In the genomic region with DNA sequence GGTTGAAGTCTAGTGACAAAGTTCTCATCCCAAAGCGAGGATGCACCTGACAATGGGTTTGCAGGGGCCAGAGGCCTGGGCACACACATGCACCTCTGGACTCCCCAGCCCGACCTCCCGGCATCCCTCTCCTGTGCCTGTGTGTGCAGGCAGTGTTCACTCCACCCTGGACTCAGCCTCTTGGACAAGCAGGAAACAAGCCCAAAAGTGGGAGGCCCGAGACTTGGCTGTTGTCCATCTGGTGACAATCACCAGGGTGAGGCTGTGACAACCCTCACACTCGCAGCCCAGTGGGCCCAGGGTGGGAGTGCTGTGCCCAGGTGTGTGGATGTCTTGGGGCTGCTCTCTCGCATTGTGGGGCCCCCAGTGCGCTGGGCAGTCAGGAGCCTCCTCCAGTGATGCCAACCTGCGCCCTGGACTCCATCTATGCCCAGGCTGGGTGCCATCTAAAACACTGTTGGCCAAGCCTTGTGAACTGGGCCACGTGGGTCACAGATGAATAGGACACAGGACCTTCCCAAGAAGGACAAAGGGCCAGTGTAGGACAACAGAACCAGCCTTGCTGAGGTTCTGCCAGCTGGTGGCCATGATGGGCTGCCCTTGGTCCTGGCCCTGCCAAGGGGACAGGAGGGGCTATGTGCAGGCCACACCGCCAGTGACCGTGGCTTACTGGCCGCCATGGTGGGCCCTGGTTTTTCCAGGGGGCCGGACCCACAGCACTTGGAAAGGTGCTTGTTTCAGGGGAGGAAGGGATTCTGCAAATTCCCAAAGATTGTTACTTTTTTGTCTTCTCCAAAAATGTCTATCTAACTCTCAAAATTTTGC, we compare ENCODE assay signal across 19 cellular contexts.
"Had no signal": no experiment of that assay in that cellular context is flagged by ENCODE, and none has a peak within 500 bp of the region (broad histone marks: within the 10 kb centered on the region; RNA-seq: fewer than 3 reads in every experiment).

No MANE protein-coding gene starts in this region.

- H3K4me1 Mint-ChIP-seq: neural crest cell; stimulated activated naive B cell treated with anti-CD40 and anti-IgM and Interleukin-4, amounts not matched to agents 10 μg/mL and 1 μg/mL and 100 μg/mL, for 72 hours had no signal

- H3K27me3 ChIP-seq: ascending aorta, esophagus squamous epithelium, pancreas, right lobe of liver, transverse colon had no signal

- H3K36me3 Mint-ChIP-seq: activated naive CD4-positive, alpha-beta T cell treated with anti-CD3 and anti-CD28 coated beads, Interleukin-2, amount 50 U/mL, for 24 hours; stimulated activated naive B cell treated with anti-CD40 and anti-IgM and Interleukin-4, amounts not matched to agents 10 μg/mL and 1 μg/mL and 100 μg/mL, for 72 hours had no signal

- H3K27me3 Mint-ChIP-seq: activated naive CD4-positive, alpha-beta T cell treated with anti-CD3 and anti-CD28 coated beads, Interleukin-2, amount 50 U/mL, for 24 hours had no signal

- H3K27ac ChIP-seq: ascending aorta, esophagus squamous epithelium, pancreas, right lobe of liver, transverse colon had no signal

- H3K27ac Mint-ChIP-seq: activated CD8-positive, alpha-beta T cell treated with anti-CD3 and anti-CD28 coated beads, Interleukin-2, amount 10 ng/mL, durations not matched to agents 7 days and 5 days; activated naive CD4-positive, alpha-beta T cell treated with anti-CD3 and anti-CD28 coated beads, Interleukin-2, amount 50 U/mL, for 24 hours; stimulated activated naive B cell treated with anti-CD40 and anti-IgM and Interleukin-4, amounts not matched to agents 10 μg/mL and 1 μg/mL and 100 μg/mL, for 72 hours had no signal

- H3K9me3 Mint-ChIP-seq: activated naive CD4-positive, alpha-beta T cell treated with anti-CD3 and anti-CD28 coated beads, Interleukin-2, amount 50 U/mL, for 24 hours; neural crest cell; stimulated activated naive B cell treated with anti-CD40 and anti-IgM and Interleukin-4, amounts not matched to agents 10 μg/mL and 1 μg/mL and 100 μg/mL, for 72 hours had no signal

- H3K4me3 ChIP-seq: ascending aorta, esophagus squamous epithelium, pancreas, right lobe of liver, transverse colon had no signal

- H3K36me3 ChIP-seq: ascending aorta, esophagus squamous epithelium, pancreas, right lobe of liver, transverse colon had no signal

- H3K4me1 ChIP-seq: ascending aorta, pancreas, right lobe of liver, transverse colon had no signal

- H3K9me3 ChIP-seq: ascending aorta, esophagus squamous epithelium, pancreas, right lobe of liver, transverse colon had no signal

- DNase-seq: activated CD4-positive, alpha-beta T cell treated with anti-CD3 and anti-CD28 coated beads for 48 hours; activated CD4-positive, CD25-positive, alpha-beta regulatory T cell; activated CD8-positive, alpha-beta memory T cell treated with anti-CD3 and anti-CD28 coated beads, Interleukin-2, amount 50 U/mL, for 4 hours; activated CD8-positive, alpha-beta T cell treated with anti-CD3 and anti-CD28 coated beads, Interleukin-2, amount 10 ng/mL, durations not matched to agents 7 days and 5 days; activated effector memory CD4-positive, alpha-beta T cell treated with Interleukin-2 at 50 U/mL for 16 hours; activated T-cell treated with anti-CD3 and anti-CD28 coated beads, Interleukin-2, amount 50 U/mL, for 48 hours; effector memory CD4-positive, alpha-beta T cell; esophagus squamous epithelium; kidney; mammary epithelial cell; stimulated activated CD4-positive, alpha-beta T cell treated with anti-CD3 and anti-CD28 coated beads, Interleukin-4, amount 100 ng/mL, for 4 hours; stimulated activated naive B cell treated with anti-CD40 and anti-IgM and Interleukin-4, amounts not matched to agents 10 μg/mL and 1 μg/mL and 100 μg/mL, for 72 hours; T1000; transverse colon had no signal

- H3K4me3 Mint-ChIP-seq: activated CD8-positive, alpha-beta T cell treated with anti-CD3 and anti-CD28 coated beads, Interleukin-2, amount 10 ng/mL, durations not matched to agents 7 days and 5 days; activated naive CD4-positive, alpha-beta T cell treated with anti-CD3 and anti-CD28 coated beads, Interleukin-2, amount 50 U/mL, for 24 hours; neural crest cell; stimulated activated naive B cell treated with anti-CD40 and anti-IgM and Interleukin-4, amounts not matched to agents 10 μg/mL and 1 μg/mL and 100 μg/mL, for 72 hours had no signal
